Comparison of ENCODE assay signal across 20 cellular contexts in the genomic region with DNA sequence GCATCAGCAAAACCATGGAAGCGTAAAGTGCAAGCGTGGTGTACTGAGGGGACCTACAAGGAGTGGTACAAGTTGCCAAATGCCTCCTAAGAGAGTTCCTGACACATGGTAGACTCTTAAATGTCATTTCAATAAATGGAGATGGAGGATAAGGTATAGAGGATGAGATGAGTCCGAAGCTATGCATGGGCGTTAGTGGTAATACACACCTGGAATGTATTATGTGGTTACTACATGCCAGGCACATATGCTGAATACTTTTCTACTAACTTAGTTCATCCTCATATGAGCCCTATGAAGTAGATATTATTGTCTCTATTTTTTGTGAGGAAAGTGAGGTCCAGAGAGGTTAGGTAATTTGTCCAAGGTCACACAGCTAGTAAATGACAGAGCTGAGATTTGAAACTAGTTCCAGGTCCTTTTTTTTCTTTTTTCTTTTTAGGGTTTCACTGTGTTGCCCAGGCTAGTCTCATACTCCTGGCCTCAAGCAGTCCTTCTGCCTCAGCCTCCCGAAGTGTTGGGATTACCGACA. TPM values are rescaled to one million over a fixed set of nuclear protein-coding genes. Genes with fewer than 3 reads are reported as not detected.
DNase-seq lines count a peak whose midpoint lies in the region; ATAC-seq, FAIRE-seq and TF ChIP-seq lines count a peak whose summit lies in the region.
"Had no signal": no experiment of that assay in that cellular context is flagged by ENCODE, and none has a peak within 500 bp of the region (broad histone marks: within the 10 kb centered on the region; RNA-seq: fewer than 3 reads in every experiment).

No MANE protein-coding gene starts in this region.

- intact Hi-C loops in left ventricle myocardium inferior (cut with micrococcal nuclease): no loop called here
- intact Hi-C loops in left ventricle myocardium superior (cut with micrococcal nuclease): no loop called here
- intact Hi-C loops in tibial artery (cut with DNase I; ENCODE audit: low total_unique reads): no loop called here
- intact Hi-C loops in thyroid gland (cut with DNase I): no loop called here

- ATAC-seq in left ventricle myocardium superior: no peak
- ATAC-seq in GM18519 (IDR thresholded peaks at IDR 0.05; ENCODE audit: low FRiP score, unreplicated experiment): no peak

- H3K4me2 ChIP-seq in parathyroid adenoma (ENCODE audit: low read length): no peak overlapping the region

- H3K36me3 Mint-ChIP-seq in chondrocyte (ENCODE audit: low read depth): peaks cover 5% of the 10 kb centered on the region

- no peak for DNase-seq in left ventricle myocardium inferior
- DNase-seq in left ventricle myocardium superior: no peak
- no peak for DNase-seq in chondrocyte (ENCODE audit: low spot score)
- no peak for DNase-seq in tibial artery
- no peak for DNase-seq in RCC 7860 (ENCODE audit: low spot score)
- no peak for DNase-seq in thyroid gland
- DNase-seq: COR-L47, NCI-H1092, NCI-H146, NCI-H2081, NCI-H226, NCI-H524 treated with DMSO at 0.1 percent for 48 hours, SHP77 had no signal

- H3K36me3 ChIP-seq in left ventricle myocardium inferior (no peaks in the 10 kb centered on the region), parathyroid adenoma (ENCODE audit: control insufficient read depth, insufficient read depth, low read length) (no peaks in the 10 kb centered on the region), tibial artery (no peaks in the 10 kb centered on the region), thyroid gland (no peaks in the 10 kb centered on the region)

- H3K27me3 ChIP-seq in left ventricle myocardium inferior (ENCODE audit: low read depth) (no peaks in the 10 kb centered on the region), parathyroid adenoma (ENCODE audit: control insufficient read depth, insufficient read depth, low read length) (no peaks in the 10 kb centered on the region), tibial artery (no peaks in the 10 kb centered on the region), thyroid gland (no peaks in the 10 kb centered on the region)

- no peak overlapping the region for H3K4me3 Mint-ChIP-seq in chondrocyte (ENCODE audit: unreplicated experiment)

- 91 to 94% methylated on average over 6 of the region's 6 CpGs for WGBS in thyroid gland, 2 donors

- TF ChIP-seq CTCF in left ventricle myocardium inferior (IDR thresholded peaks at IDR 0.05; ENCODE audit: borderline replicate concordance): no peak
- no peak for TF ChIP-seq CTCF in chondrocyte (IDR thresholded peaks at IDR 0.05)
- TF ChIP-seq CTCF in parathyroid adenoma (IDR thresholded peaks at IDR 0.05): no peak
- no peak for TF ChIP-seq CTCF in tibial artery (IDR thresholded peaks at IDR 0.05)
- no peak for TF ChIP-seq CTCF in thyroid gland (IDR thresholded peaks at IDR 0.05)

- H3K27ac ChIP-seq in left ventricle myocardium inferior (replicated peaks) (peak overlapping the region; percentile 2), parathyroid adenoma (peak overlapping the region; percentile 3), tibial artery (peak overlapping the region; percentile 64 to 70), thyroid gland (peak overlapping the region in 1 of 3 donors; percentile 86)
- H3K27ac ChIP-seq: C4-2B had no signal

- peak overlapping the region; percentile 92 for H3K27ac Mint-ChIP-seq in chondrocyte (ENCODE audit: unreplicated experiment)

- no peak for FAIRE-seq in RCC 7860 (lab: Jason Lieb, UNC)
- FAIRE-seq: A204.1, GM12892, GM19239, H1 had no signal

- H3K9ac ChIP-seq in parathyroid adenoma: no peak overlapping the region

- peaks cover 93% of the 10 kb centered on the region for H3K4me1 Mint-ChIP-seq in chondrocyte (ENCODE audit: low read depth)

- no peak overlapping the region for H3K4me3 ChIP-seq in left ventricle myocardium inferior
- no peak overlapping the region for H3K4me3 ChIP-seq in parathyroid adenoma (ENCODE audit: low read depth, low read length)
- H3K4me3 ChIP-seq in tibial artery: no peak overlapping the region
- H3K4me3 ChIP-seq in thyroid gland (replicated peaks in 1 of 3): no peak overlapping the region

- H2AFZ ChIP-seq in parathyroid adenoma: no peak overlapping the region

- H3K9me3 Mint-ChIP-seq in chondrocyte (ENCODE audit: low read depth): no peaks in the 10 kb centered on the region

- no peaks in the 10 kb centered on the region for H3K9me3 ChIP-seq in left ventricle myocardium inferior (replicated peaks)
- no peaks in the 10 kb centered on the region for H3K9me3 ChIP-seq in parathyroid adenoma (ENCODE audit: control insufficient read depth, low read length)
- no peaks in the 10 kb centered on the region for H3K9me3 ChIP-seq in tibial artery
- no peaks in the 10 kb centered on the region for H3K9me3 ChIP-seq in thyroid gland

- peaks cover 92% of the 10 kb centered on the region for H3K79me2 ChIP-seq in parathyroid adenoma

- TF ChIP-seq POLR2A in thyroid gland (IDR thresholded peaks at IDR 0.05): no peak

- H3K27me3 Mint-ChIP-seq in chondrocyte (ENCODE audit: low read depth): no peaks in the 10 kb centered on the region

- H3K4me1 ChIP-seq in left ventricle myocardium inferior (peaks cover 96% of the 10 kb centered on the region), parathyroid adenoma (peaks cover 79% of the 10 kb centered on the region), tibial artery (peaks cover 0 to 100% (median 84%) of the 10 kb centered on the region in 4 donors), thyroid gland (peaks cover 56 to 85% of the 10 kb centered on the region in 2 donors)

RNA-seq across cellular contexts. Expression of gene YPEL2, which starts 15.5 kb away (rescaled TPM):
- 36.3 TPM for total RNA-seq in left ventricle myocardium inferior
- 38.9 TPM for total RNA-seq in left ventricle myocardium superior
- 41.9 to 52.2 TPM (median 52.1 TPM) in 3 replicates for total RNA-seq in chondrocyte
- 10 to 100 TPM; 29.5 to 67.2 (median 39.9) TPM for total RNA-seq in thyroid gland
